Comparison of ENCODE assay signal across 1 cellular context in the genomic region with DNA sequence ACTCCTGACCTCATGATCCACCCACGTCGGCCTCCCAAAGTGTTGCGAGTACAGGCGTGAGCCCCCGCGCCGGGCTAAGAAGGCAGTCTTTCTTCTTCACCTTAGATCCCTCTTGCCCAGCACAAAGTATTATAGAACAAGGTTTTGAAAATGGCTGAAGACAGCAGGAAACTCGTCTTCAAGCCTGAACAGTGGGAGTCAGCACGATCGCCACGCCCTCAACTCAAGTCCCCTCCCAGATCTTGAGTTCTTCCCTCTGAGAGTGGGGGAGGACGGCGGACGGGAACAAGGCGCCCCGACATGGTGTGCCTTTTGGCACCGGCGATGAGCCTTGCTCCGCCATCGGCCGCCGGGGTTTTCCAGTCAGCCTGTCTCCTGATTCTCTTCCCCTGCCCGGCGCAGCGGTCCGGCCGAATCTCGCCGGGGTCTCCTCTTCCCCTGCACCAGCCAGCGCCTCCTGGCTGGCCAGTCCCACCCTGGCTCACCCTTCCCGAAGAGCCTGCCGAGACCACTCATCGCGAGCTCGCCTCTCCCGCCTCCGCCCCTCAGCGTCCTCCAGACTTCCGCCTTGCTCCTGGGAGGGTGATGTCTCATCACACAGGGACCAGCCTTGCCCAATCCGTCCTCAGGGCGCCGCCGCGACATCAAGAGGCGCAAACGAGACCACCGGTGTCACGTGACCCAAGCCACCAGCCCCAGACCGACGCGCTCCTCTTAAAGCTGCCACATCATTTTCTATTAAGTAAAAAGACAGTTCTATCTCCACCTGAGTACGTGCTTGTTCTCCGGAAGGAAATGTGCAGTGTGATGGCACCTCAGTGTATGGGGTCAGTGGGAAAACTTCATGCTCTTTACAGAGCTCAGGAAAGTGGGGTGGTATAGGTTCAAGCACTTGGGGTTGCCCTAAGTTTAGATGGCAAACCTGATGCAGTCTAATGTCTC.
TF ChIP-seq lines count a peak whose summit lies in the region.

A gene with protein sequence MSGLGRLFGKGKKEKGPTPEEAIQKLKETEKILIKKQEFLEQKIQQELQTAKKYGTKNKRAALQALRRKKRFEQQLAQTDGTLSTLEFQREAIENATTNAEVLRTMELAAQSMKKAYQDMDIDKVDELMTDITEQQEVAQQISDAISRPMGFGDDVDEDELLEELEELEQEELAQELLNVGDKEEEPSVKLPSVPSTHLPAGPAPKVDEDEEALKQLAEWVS (minus strand): TSS at position 565 of the 942 bp plus-strand sequence. CDS start 49 bp downstream, at position 516.

TF ChIP-seq in K562, 482 proteins besides CTCF, POLR2A, EP300 and RAD21 (continued from another document and continues in another):
- TF ChIP-seq, protein P1, sequence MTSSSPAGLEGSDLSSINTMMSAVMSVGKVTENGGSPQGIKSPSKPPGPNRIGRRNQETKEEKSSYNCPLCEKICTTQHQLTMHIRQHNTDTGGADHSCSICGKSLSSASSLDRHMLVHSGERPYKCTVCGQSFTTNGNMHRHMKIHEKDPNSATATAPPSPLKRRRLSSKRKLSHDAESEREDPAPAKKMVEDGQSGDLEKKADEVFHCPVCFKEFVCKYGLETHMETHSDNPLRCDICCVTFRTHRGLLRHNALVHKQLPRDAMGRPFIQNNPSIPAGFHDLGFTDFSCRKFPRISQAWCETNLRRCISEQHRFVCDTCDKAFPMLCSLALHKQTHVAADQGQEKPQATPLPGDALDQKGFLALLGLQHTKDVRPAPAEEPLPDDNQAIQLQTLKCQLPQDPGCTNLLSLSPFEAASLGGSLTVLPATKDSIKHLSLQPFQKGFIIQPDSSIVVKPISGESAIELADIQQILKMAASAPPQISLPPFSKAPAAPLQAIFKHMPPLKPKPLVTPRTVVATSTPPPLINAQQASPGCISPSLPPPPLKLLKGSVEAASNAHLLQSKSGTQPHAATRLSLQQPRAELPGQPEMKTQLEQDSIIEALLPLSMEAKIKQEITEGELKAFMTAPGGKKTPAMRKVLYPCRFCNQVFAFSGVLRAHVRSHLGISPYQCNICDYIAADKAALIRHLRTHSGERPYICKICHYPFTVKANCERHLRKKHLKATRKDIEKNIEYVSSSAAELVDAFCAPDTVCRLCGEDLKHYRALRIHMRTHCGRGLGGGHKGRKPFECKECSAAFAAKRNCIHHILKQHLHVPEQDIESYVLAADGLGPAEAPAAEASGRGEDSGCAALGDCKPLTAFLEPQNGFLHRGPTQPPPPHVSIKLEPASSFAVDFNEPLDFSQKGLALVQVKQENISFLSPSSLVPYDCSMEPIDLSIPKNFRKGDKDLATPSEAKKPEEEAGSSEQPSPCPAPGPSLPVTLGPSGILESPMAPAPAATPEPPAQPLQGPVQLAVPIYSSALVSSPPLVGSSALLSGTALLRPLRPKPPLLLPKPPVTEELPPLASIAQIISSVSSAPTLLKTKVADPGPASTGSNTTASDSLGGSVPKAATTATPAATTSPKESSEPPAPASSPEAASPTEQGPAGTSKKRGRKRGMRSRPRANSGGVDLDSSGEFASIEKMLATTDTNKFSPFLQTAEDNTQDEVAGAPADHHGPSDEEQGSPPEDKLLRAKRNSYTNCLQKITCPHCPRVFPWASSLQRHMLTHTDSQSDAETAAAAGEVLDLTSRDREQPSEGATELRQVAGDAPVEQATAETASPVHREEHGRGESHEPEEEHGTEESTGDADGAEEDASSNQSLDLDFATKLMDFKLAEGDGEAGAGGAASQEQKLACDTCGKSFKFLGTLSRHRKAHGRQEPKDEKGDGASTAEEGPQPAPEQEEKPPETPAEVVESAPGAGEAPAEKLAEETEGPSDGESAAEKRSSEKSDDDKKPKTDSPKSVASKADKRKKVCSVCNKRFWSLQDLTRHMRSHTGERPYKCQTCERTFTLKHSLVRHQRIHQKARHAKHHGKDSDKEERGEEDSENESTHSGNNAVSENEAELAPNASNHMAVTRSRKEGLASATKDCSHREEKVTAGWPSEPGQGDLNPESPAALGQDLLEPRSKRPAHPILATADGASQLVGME (CRISPR knock-in tag; IDR thresholded peaks at IDR 0.05) = no peak
- TF ChIP-seq CREB1 (IDR thresholded peaks at IDR 0.05) = peak; percentile 98
- peak; percentile 98 for TF ChIP-seq CREB1 (CRISPR knock-in tag; IDR thresholded peaks at IDR 0.05)
- no peak for TF ChIP-seq PURB (CRISPR knock-in tag; IDR thresholded peaks at IDR 0.05; ENCODE audit: low read depth)
- TF ChIP-seq, protein P2, sequence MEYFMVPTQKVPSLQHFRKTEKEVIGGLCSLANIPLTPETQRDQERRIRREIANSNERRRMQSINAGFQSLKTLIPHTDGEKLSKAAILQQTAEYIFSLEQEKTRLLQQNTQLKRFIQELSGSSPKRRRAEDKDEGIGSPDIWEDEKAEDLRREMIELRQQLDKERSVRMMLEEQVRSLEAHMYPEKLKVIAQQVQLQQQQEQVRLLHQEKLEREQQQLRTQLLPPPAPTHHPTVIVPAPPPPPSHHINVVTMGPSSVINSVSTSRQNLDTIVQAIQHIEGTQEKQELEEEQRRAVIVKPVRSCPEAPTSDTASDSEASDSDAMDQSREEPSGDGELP (CRISPR knock-in tag; IDR thresholded peaks at IDR 0.05; ENCODE audit: borderline replicate concordance) = peak; percentile 70; the same call in 1 of the 2 replicates
- no peak for TF ChIP-seq ZNF165 (CRISPR knock-in tag; IDR thresholded peaks at IDR 0.05; ENCODE audit: borderline replicate concordance)
- no peak for TF ChIP-seq NCOA6 (IDR thresholded peaks at IDR 0.05)
- TF ChIP-seq ZKSCAN3 (CRISPR knock-in tag; IDR thresholded peaks at IDR 0.05) = no peak
- TF ChIP-seq SMC3 (conservative IDR thresholded peaks at IDR 0.05; ENCODE audit: insufficient read depth, low read depth, low read length) = peak; percentile 8; the same call in 1 of the 2 replicates
- TF ChIP-seq ZNF384 (IDR thresholded peaks at IDR 0.05; ENCODE audit: low read depth, low read length) = no peak
- TF ChIP-seq THRAP3 (IDR thresholded peaks at IDR 0.05; ENCODE audit: borderline replicate concordance) = no peak
- no peak for TF ChIP-seq TFAM (CRISPR knock-in tag; conservative IDR thresholded peaks at IDR 0.05)
- TF ChIP-seq, protein P3, sequence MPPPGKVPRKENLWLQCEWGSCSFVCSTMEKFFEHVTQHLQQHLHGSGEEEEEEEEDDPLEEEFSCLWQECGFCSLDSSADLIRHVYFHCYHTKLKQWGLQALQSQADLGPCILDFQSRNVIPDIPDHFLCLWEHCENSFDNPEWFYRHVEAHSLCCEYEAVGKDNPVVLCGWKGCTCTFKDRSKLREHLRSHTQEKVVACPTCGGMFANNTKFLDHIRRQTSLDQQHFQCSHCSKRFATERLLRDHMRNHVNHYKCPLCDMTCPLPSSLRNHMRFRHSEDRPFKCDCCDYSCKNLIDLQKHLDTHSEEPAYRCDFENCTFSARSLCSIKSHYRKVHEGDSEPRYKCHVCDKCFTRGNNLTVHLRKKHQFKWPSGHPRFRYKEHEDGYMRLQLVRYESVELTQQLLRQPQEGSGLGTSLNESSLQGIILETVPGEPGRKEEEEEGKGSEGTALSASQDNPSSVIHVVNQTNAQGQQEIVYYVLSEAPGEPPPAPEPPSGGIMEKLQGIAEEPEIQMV (tag; conservative IDR thresholded peaks at IDR 0.05; ENCODE audit: low read depth) = no peak
- TF ChIP-seq ZNF436 (CRISPR knock-in tag; IDR thresholded peaks at IDR 0.05) = no peak
- no peak for TF ChIP-seq TEAD1 (CRISPR knock-in tag; IDR thresholded peaks at IDR 0.05)
- peak in 2 of 3 experiments; percentile 50 to 76 for TF ChIP-seq YY1 (IDR thresholded peaks at IDR 0.05; ENCODE audit: borderline replicate concordance in 1 of 3, control insufficient read depth in 1 of 3, extremely low read depth in 1 of 3, insufficient read depth in 3 of 3, insufficient read length in 1 of 3, insufficient replicate concordance in 2 of 3, low read depth in 1 of 3, low read length in 2 of 3)
- no peak for TF ChIP-seq BRF1 (IDR thresholded peaks at IDR 0.05; ENCODE audit: borderline replicate concordance, extremely low read depth, insufficient read length)
- peak; percentile 100 for TF ChIP-seq TOE1 (IDR thresholded peaks at IDR 0.05; ENCODE audit: borderline replicate concordance)
- no peak for TF ChIP-seq TOE1 (CRISPR knock-in tag; IDR thresholded peaks at IDR 0.05; ENCODE audit: borderline replicate concordance, low read depth)
- TF ChIP-seq, protein P4, sequence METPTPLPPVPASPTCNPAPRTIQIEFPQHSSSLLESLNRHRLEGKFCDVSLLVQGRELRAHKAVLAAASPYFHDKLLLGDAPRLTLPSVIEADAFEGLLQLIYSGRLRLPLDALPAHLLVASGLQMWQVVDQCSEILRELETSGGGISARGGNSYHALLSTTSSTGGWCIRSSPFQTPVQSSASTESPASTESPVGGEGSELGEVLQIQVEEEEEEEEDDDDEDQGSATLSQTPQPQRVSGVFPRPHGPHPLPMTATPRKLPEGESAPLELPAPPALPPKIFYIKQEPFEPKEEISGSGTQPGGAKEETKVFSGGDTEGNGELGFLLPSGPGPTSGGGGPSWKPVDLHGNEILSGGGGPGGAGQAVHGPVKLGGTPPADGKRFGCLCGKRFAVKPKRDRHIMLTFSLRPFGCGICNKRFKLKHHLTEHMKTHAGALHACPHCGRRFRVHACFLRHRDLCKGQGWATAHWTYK (CRISPR knock-in tag; IDR thresholded peaks at IDR 0.05) = peak; percentile 57; the same call in 1 of the 2 replicates
- TF ChIP-seq, protein P5, sequence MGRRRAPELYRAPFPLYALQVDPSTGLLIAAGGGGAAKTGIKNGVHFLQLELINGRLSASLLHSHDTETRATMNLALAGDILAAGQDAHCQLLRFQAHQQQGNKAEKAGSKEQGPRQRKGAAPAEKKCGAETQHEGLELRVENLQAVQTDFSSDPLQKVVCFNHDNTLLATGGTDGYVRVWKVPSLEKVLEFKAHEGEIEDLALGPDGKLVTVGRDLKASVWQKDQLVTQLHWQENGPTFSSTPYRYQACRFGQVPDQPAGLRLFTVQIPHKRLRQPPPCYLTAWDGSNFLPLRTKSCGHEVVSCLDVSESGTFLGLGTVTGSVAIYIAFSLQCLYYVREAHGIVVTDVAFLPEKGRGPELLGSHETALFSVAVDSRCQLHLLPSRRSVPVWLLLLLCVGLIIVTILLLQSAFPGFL (CRISPR knock-in tag; IDR thresholded peaks at IDR 0.05) = no peak
- TF ChIP-seq SMAD2 (IDR thresholded peaks at IDR 0.05; ENCODE audit: low read depth, low read length) = no peak
- TF ChIP-seq, protein P6, sequence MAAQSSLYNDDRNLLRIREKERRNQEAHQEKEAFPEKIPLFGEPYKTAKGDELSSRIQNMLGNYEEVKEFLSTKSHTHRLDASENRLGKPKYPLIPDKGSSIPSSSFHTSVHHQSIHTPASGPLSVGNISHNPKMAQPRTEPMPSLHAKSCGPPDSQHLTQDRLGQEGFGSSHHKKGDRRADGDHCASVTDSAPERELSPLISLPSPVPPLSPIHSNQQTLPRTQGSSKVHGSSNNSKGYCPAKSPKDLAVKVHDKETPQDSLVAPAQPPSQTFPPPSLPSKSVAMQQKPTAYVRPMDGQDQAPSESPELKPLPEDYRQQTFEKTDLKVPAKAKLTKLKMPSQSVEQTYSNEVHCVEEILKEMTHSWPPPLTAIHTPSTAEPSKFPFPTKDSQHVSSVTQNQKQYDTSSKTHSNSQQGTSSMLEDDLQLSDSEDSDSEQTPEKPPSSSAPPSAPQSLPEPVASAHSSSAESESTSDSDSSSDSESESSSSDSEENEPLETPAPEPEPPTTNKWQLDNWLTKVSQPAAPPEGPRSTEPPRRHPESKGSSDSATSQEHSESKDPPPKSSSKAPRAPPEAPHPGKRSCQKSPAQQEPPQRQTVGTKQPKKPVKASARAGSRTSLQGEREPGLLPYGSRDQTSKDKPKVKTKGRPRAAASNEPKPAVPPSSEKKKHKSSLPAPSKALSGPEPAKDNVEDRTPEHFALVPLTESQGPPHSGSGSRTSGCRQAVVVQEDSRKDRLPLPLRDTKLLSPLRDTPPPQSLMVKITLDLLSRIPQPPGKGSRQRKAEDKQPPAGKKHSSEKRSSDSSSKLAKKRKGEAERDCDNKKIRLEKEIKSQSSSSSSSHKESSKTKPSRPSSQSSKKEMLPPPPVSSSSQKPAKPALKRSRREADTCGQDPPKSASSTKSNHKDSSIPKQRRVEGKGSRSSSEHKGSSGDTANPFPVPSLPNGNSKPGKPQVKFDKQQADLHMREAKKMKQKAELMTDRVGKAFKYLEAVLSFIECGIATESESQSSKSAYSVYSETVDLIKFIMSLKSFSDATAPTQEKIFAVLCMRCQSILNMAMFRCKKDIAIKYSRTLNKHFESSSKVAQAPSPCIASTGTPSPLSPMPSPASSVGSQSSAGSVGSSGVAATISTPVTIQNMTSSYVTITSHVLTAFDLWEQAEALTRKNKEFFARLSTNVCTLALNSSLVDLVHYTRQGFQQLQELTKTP (IDR thresholded peaks at IDR 0.05; ENCODE audit: low read depth in 1 of 2, partially characterized antibody in 2 of 2) = no peak
- no peak for TF ChIP-seq FOXJ2 (tag; IDR thresholded peaks at IDR 0.05)
- no peak for TF ChIP-seq NR3C1 (CRISPR knock-in tag; IDR thresholded peaks at IDR 0.05)
- TF ChIP-seq SIRT6 (IDR thresholded peaks at IDR 0.05; ENCODE audit: low read depth, low read length) = no peak
- no peak for TF ChIP-seq TGIF2 (CRISPR knock-in tag; IDR thresholded peaks at IDR 0.05)
- TF ChIP-seq ZNF212 (CRISPR knock-in tag; IDR thresholded peaks at IDR 0.05) = no peak
- peak; percentile 94 for TF ChIP-seq PHF20 (IDR thresholded peaks at IDR 0.05; ENCODE audit: partially characterized antibody)
- TF ChIP-seq PCBP2 (IDR thresholded peaks at IDR 0.05; ENCODE audit: low read depth, low read length, poor library complexity, severe bottlenecking) = no peak
- TF ChIP-seq GTF2E2 (tag; IDR thresholded peaks at IDR 0.05) = peak; percentile 49; the same call in 1 of the 2 replicates
- peak; percentile 61 for TF ChIP-seq TBP (optimal IDR thresholded peaks at IDR 0.05; ENCODE audit: low read depth, low read length)
- peak; percentile 62 for TF ChIP-seq CEBPB (tag; IDR thresholded peaks at IDR 0.05)
- TF ChIP-seq ZNF197 (CRISPR knock-in tag; IDR thresholded peaks at IDR 0.05; ENCODE audit: low read depth) = no peak
- TF ChIP-seq ETS2 (tag; IDR thresholded peaks at IDR 0.05; ENCODE audit: borderline replicate concordance, poor library complexity, severe bottlenecking) = no peak
- TF ChIP-seq FOSL1 (tag; conservative IDR thresholded peaks at IDR 0.05) = no peak
- TF ChIP-seq, protein P7, sequence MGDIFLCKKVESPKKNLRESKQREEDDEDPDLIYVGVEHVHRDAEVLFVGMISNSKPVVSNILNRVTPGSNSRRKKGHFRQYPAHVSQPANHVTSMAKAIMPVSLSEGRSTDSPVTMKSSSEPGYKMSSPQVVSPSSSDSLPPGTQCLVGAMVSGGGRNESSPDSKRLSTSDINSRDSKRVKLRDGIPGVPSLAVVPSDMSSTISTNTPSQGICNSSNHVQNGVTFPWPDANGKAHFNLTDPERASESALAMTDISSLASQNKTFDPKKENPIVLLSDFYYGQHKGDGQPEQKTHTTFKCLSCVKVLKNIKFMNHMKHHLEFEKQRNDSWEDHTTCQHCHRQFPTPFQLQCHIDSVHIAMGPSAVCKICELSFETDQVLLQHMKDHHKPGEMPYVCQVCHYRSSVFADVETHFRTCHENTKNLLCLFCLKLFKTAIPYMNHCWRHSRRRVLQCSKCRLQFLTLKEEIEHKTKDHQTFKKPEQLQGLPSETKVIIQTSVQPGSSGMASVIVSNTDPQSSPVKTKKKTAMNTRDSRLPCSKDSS (IDR thresholded peaks at IDR 0.05; ENCODE audit: low read depth, partially characterized antibody) = no peak
- no peak for TF ChIP-seq ZNF143 (CRISPR knock-in tag; IDR thresholded peaks at IDR 0.05)
